In the genomic region with DNA sequence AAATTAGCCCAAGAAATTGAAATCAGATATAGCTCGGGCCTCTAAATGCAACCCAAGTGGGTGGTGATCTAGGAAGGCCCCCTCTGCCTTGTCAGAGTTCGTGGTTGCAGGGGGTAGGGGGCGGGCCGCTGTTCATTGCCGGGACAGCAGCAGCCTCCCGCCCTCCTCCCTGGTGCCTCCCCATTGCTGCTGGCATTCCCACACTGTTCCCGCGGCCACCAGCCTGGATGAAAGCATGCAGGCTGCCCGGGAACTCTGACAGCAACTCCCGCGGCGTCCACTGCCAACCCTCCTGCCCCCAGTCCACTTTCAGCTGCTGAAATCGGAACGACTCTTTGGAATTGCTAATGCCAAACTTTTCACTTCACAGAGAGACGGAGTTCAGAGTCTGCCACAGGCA, we compare ENCODE assay signal across 18 cellular contexts.
DNase-seq lines count a peak whose midpoint lies in the region; ATAC-seq, FAIRE-seq and TF ChIP-seq lines count a peak whose summit lies in the region.
"Had no signal": no experiment of that assay in that cellular context is flagged by ENCODE, and none has a peak within 500 bp of the region (broad histone marks: within the 10 kb centered on the region; RNA-seq: fewer than 3 reads in every experiment).

No MANE protein-coding gene starts in this region.

- no peak for ATAC-seq in HG03139 (IDR thresholded peaks at IDR 0.05; ENCODE audit: unreplicated experiment)
- ATAC-seq: esophagus mucosa had no signal

- no peak for TF ChIP-seq CTCF in H1 (IDR thresholded peaks at IDR 0.05; ENCODE audit: control extremely low read depth in 1 of 3, insufficient read depth in 1 of 3, low read depth in 1 of 3, low read length in 3 of 3)
- no peak for TF ChIP-seq CTCF in MM.1S (IDR thresholded peaks at IDR 0.05; ENCODE audit: low read length)

- no peaks in the 10 kb centered on the region for H3K9me2 ChIP-seq in MM.1S (replicated peaks; ENCODE audit: insufficient read depth, low read length)

- no peak for TF ChIP-seq POLR2A in H1 (IDR thresholded peaks at IDR 0.05; ENCODE audit: control extremely low read depth in 1 of 2, low read depth in 2 of 2, low read length in 2 of 2)

- H4K91ac ChIP-seq in H1 (replicated peaks; ENCODE audit: insufficient read length, low read length), result no peak overlapping the region
- peak overlapping the region; percentile 41 for H4K91ac ChIP-seq in trophoblast cell (ENCODE audit: low read depth, low read length)

- H3K9ac ChIP-seq in HUES48 (ENCODE audit: low read depth, low read length), result no peak overlapping the region
- no peak overlapping the region for H3K9ac ChIP-seq in H1 (replicated peaks in 1 of 4; ENCODE audit: extremely low read depth in 1 of 4, low read depth in 3 of 4, low read length in 3 of 4)
- no peak overlapping the region for H3K9ac ChIP-seq in trophoblast cell (ENCODE audit: low read length)
- H3K9ac ChIP-seq in MM.1S (ENCODE audit: low read length), result no peak overlapping the region

- H3K79me2 ChIP-seq in H1 (ENCODE audit: control insufficient read depth in 1 of 2, insufficient read depth in 2 of 2, low read length in 2 of 2), result peaks cover 0 to 2% of the 10 kb centered on the region in 2 experiments; a peak in 1 of 4 replicates
- H3K79me2 ChIP-seq in trophoblast cell (ENCODE audit: control insufficient read depth, insufficient read depth, low read length, poor library complexity), result no peaks in the 10 kb centered on the region
- H3K79me2 ChIP-seq in MM.1S (ENCODE audit: low read length), result no peaks in the 10 kb centered on the region

- H2BK120ac ChIP-seq in H1 (replicated peaks; ENCODE audit: low read depth, low read length), result no peak overlapping the region
- H2BK120ac ChIP-seq in trophoblast cell (ENCODE audit: insufficient read depth, low read length, poor library complexity), result peak overlapping the region; percentile 89

- H3K27ac ChIP-seq in HUES48 (ENCODE audit: low read depth, low read length) (peak overlapping the region; percentile 19), H1 (ENCODE audit: low read depth, low read length) (no peak overlapping the region), trophoblast cell (ENCODE audit: low read depth, low read length) (peak overlapping the region; percentile 90), small intestine (ENCODE audit: low read depth in 1 of 2, low read length in 1 of 2) (no peak overlapping the region), MM.1S (ENCODE audit: low read length) (no peak overlapping the region)
- H3K27ac ChIP-seq: ovary had no signal

- no peak overlapping the region for H3K18ac ChIP-seq in H1 (ENCODE audit: extremely low read depth, low read length)
- H3K18ac ChIP-seq in trophoblast cell (ENCODE audit: low read length), result peak overlapping the region; percentile 80

- H3K27me3 ChIP-seq in HUES48 (ENCODE audit: control insufficient read depth, insufficient read depth, low read length) (no peaks in the 10 kb centered on the region), H1 (replicated peaks in 1 of 4; ENCODE audit: control insufficient read depth in 3 of 4, extremely low read depth in 1 of 4, insufficient read depth in 3 of 4, low read length in 3 of 4) (no peaks in the 10 kb centered on the region), trophoblast cell (ENCODE audit: insufficient read depth, low read length) (no peaks in the 10 kb centered on the region), small intestine (ENCODE audit: control insufficient read depth in 2 of 2, insufficient read depth in 2 of 2, low read length in 2 of 2) (no peaks in the 10 kb centered on the region), MM.1S (replicated peaks; ENCODE audit: insufficient read depth, low read length) (no peaks in the 10 kb centered on the region)
- H3K27me3 ChIP-seq: ovary had no signal

- H4K5ac ChIP-seq in H1 (ENCODE audit: insufficient read length, low read depth, low read length), result no peak overlapping the region

- H3K79me1 ChIP-seq in H1 (ENCODE audit: low read depth, low read length) (no peaks in the 10 kb centered on the region), trophoblast cell (ENCODE audit: low read length) (peaks cover 9% of the 10 kb centered on the region)

- TF ChIP-seq RAD21 in H1 (IDR thresholded peaks at IDR 0.05 in 1 of 2, conservative IDR thresholded peaks at IDR 0.05 in 1 of 2; ENCODE audit: low read depth in 2 of 2, low read length in 2 of 2), result no peak

- CTCF ChIA-PET in H1 (lab: Charles Lee; ENCODE audit: partially characterized antibody), result no interaction called here

- H3K23ac ChIP-seq in H1 (ENCODE audit: insufficient read length) (no peak overlapping the region), trophoblast cell (ENCODE audit: low read length) (no peak overlapping the region)

- H2BK20ac ChIP-seq in H1 (ENCODE audit: low read length), result no peak overlapping the region

- no peak for FAIRE-seq in H1 (lab: Jason Lieb, UNC)
- no peak for FAIRE-seq in small intestine (lab: Jason Lieb, UNC)
- FAIRE-seq: H54 had no signal

- no peaks in the 10 kb centered on the region for H3K23me2 ChIP-seq in H1 (ENCODE audit: low read depth, low read length)

- H3K4me2 ChIP-seq in H1 (ENCODE audit: insufficient read depth in 1 of 2, low read depth in 2 of 2, low read length in 2 of 2) (peak overlapping the region; percentile 27 to 49), trophoblast cell (ENCODE audit: low read length) (peak overlapping the region; percentile 45), MM.1S (ENCODE audit: low read depth, low read length) (no peak overlapping the region)

- H2AFZ ChIP-seq in H1 (ENCODE audit: low read length) (no peak overlapping the region), trophoblast cell (ENCODE audit: insufficient read depth, low read length, poor library complexity) (no peak overlapping the region), MM.1S (ENCODE audit: low read length) (no peak overlapping the region)

- H3K9me3 ChIP-seq in HUES48 (ENCODE audit: control insufficient read depth, insufficient read depth, low read length) (peaks cover 4% of the 10 kb centered on the region), H1 (ENCODE audit: insufficient read depth in 2 of 2, low read depth in 1 of 2, low read length in 1 of 2) (no peaks in the 10 kb centered on the region), trophoblast cell (ENCODE audit: insufficient read depth, low read depth, low read length) (no peaks in the 10 kb centered on the region), small intestine (ENCODE audit: control insufficient read depth, low read depth) (no peaks in the 10 kb centered on the region), MM.1S (replicated peaks; ENCODE audit: insufficient read depth, low read length) (no peaks in the 10 kb centered on the region)
- H3K9me3 ChIP-seq: ovary had no signal

- no peak overlapping the region for H2AK5ac ChIP-seq in H1 (ENCODE audit: low read depth, low read length)
- no peak overlapping the region for H2AK5ac ChIP-seq in trophoblast cell (ENCODE audit: low read length)

- H3K56ac ChIP-seq in H1 (replicated peaks; ENCODE audit: insufficient read length, low read depth, low read length), result no peak overlapping the region

- no peak overlapping the region for H2BK15ac ChIP-seq in H1 (ENCODE audit: low read length)

- H2BK12ac ChIP-seq in H1 (ENCODE audit: low read depth, low read length) (no peak overlapping the region), trophoblast cell (ENCODE audit: low read length) (peak overlapping the region; percentile 36)

- no peak overlapping the region for H4K12ac ChIP-seq in trophoblast cell (ENCODE audit: low read depth, low read length)

- H3K4me1 ChIP-seq in HUES48 (ENCODE audit: control insufficient read depth, insufficient read depth, low read length) (peaks cover 30% of the 10 kb centered on the region), H1 (replicated peaks in 1 of 4; ENCODE audit: control insufficient read depth in 3 of 4, insufficient read depth in 4 of 4, low read length in 3 of 4) (peaks cover 0 to 10% (median under 1%) of the 10 kb centered on the region in 4 experiments; a peak in 3 of 7 replicates), trophoblast cell (ENCODE audit: control insufficient read depth in 1 of 2, insufficient read depth in 2 of 2, low read length in 2 of 2) (peaks cover 12 to 19% of the 10 kb centered on the region in 2 experiments), small intestine (ENCODE audit: control insufficient read depth in 2 of 2, insufficient read depth in 1 of 2, low read depth in 1 of 2, low read length in 1 of 2) (no peaks in the 10 kb centered on the region), MM.1S (ENCODE audit: low read length) (no peaks in the 10 kb centered on the region)

- H4K8ac ChIP-seq in H1 (ENCODE audit: extremely low read depth, insufficient read depth, low read length), result no peak overlapping the region
- peak overlapping the region; percentile 61 for H4K8ac ChIP-seq in trophoblast cell (ENCODE audit: low read depth, low read length)

- H3K4ac ChIP-seq in H1 (replicated peaks; ENCODE audit: insufficient read length, low read depth, low read length) (no peak overlapping the region), trophoblast cell (ENCODE audit: low read depth, low read length) (peak overlapping the region; percentile 64)

- in situ Hi-C loops in ACHN (cut with HindIII; ENCODE audit: low pct_ligation_motif_present, low pct_unique_long_range_greater_than_20kb, low sequenced_read_pairs), result no loop called here

- POLR2A ChIA-PET in H1 (lab: Charles Lee; ENCODE audit: partially characterized antibody), result no interaction called here

- TF ChIP-seq EP300 in H1 (IDR thresholded peaks at IDR 0.05; ENCODE audit: borderline replicate concordance in 1 of 2, low read depth in 2 of 2, low read length in 2 of 2), result no peak

- H3K4me3 ChIP-seq in HUES48 (ENCODE audit: low read depth, low read length), result peak overlapping the region; percentile 35; the same call in 1 of the 2 replicates
- peak overlapping the region in 1 of 4 experiments; percentile 30; a peak in 1 of 8 replicates for H3K4me3 ChIP-seq in H1 (ENCODE audit: extremely low read depth in 1 of 4, insufficient read depth in 2 of 4, low read depth in 3 of 4, low read length in 4 of 4)
- no peak overlapping the region for H3K4me3 ChIP-seq in trophoblast cell (ENCODE audit: low read depth, low read length)
- no peak overlapping the region for H3K4me3 ChIP-seq in small intestine (ENCODE audit: low read depth in 1 of 2, low read length in 2 of 2)
- no peak overlapping the region for H3K4me3 ChIP-seq in MM.1S (ENCODE audit: low read length)
- H3K4me3 ChIP-seq: ovary had no signal

- no peaks in the 10 kb centered on the region for H3F3A ChIP-seq in MM.1S (ENCODE audit: insufficient read depth, low read length)

- H3K14ac ChIP-seq in H1 (ENCODE audit: insufficient read length), result no peak overlapping the region
- no peak overlapping the region for H3K14ac ChIP-seq in trophoblast cell (ENCODE audit: low read length)

- H2BK5ac ChIP-seq in H1 (ENCODE audit: low read depth, low read length), result no peak overlapping the region
- H2BK5ac ChIP-seq in trophoblast cell (ENCODE audit: low read depth, low read length, poor library complexity), result peak overlapping the region; percentile 8

- DNase-seq in H1 (ENCODE audit: low read depth in 1 of 2, low spot score in 2 of 2) (no peak), iPS-NIHi11 (ENCODE audit: low spot score) (peak; percentile 7), trophoblast cell (peak; percentile 2 to 42), small intestine (no peak), ACHN (no peak), MM.1S (no peak)
- DNase-seq: KBM-7; kidney glomerular epithelial cell; NCI-H1092; NCI-H2107; NCI-H510A treated with DMSO at 0.1 percent for 48 hours; SHP77 treated with DMSO at 0.1 percent for 48 hours; stimulated activated CD4-positive, alpha-beta T cell treated with anti-CD3 and anti-CD28 coated beads, Interleukin-2, amount 100 ng/mL, for 48 hours had no signal

- WGBS in H1 (ENCODE audit: extremely low coverage in 1 of 2, insufficient coverage in 1 of 2, insufficient read length in 1 of 2, insufficient replicate concordance in 2 of 2, low coverage in 1 of 2, low lambda C conversion rate in 2 of 2, missing lambda C conversion rate in 1 of 2), 2 experiments, result 19% methylated on average over 15 of the region's 15 CpGs; no CpG with 5 or more reads in 1 of the 2 experiments
- WGBS in trophoblast cell (ENCODE audit: extremely low coverage, insufficient coverage, insufficient read length), result no CpG with 5 or more reads among the region's 15 CpGs
- WGBS in small intestine, 3 donors, result 7 to 31% (median 29%) methylated on average over 12 to 15 of the region's 15 CpGs

- no peaks in the 10 kb centered on the region for H4K20me1 ChIP-seq in H1 (replicated peaks in 1 of 2; ENCODE audit: control insufficient read depth in 1 of 2, insufficient read depth in 2 of 2, low read length in 2 of 2)
- no peaks in the 10 kb centered on the region for H4K20me1 ChIP-seq in MM.1S (ENCODE audit: insufficient read depth, low read length)

- H3K36me3 ChIP-seq in HUES48 (ENCODE audit: control insufficient read depth, insufficient read depth, low read length), result no peaks in the 10 kb centered on the region
- no peaks in the 10 kb centered on the region for H3K36me3 ChIP-seq in H1 (ENCODE audit: control insufficient read depth in 2 of 4, insufficient read depth in 4 of 4, low read length in 3 of 4)
- H3K36me3 ChIP-seq in trophoblast cell (ENCODE audit: control insufficient read depth in 1 of 2, insufficient read depth in 2 of 2, low read length in 2 of 2), result no peaks in the 10 kb centered on the region
- no peaks in the 10 kb centered on the region for H3K36me3 ChIP-seq in small intestine (ENCODE audit: control insufficient read depth in 2 of 2, insufficient read depth in 2 of 2, low read length in 2 of 2)
- H3K36me3 ChIP-seq in MM.1S (replicated peaks; ENCODE audit: insufficient read depth, low read length), result no peaks in the 10 kb centered on the region
- H3K36me3 ChIP-seq: ovary had no signal

Comparison
In these comparisons a context has a peak if more than half of its experiments do, and no peak if none do; other contexts are left out.
1. H3K27ac ChIP-seq: peak in HUES48 (single experiment) and trophoblast cell (single experiment); none in H1 (single experiment), small intestine (0 of 2) and MM.1S (single experiment).
2. DNase-seq: peak in iPS-NIHi11 (single experiment) and trophoblast cell (2 of 2); none in H1 (0 of 2), small intestine (single experiment), ACHN (single experiment) and MM.1S (single experiment).